In genomic region chr11:64759722-64760719, GRCh38 we compare ENCODE assay signal across 8 cellular contexts. TPM values are rescaled to one million over a fixed set of nuclear protein-coding genes. Genes with fewer than 3 reads are reported as not detected.
DNase-seq lines count a peak whose midpoint lies in the region; ATAC-seq and TF ChIP-seq lines count a peak whose summit lies in the region.

Gene PYGM (minus strand): TSS chr11:64759974. CDS start chr11:64759898, 76 bp downstream.

- peaks cover 33% of the 10 kb centered on the region for H3K27me3 Mint-ChIP-seq in GM23338 (ENCODE audit: insufficient read depth, low read depth, poor library complexity)
- no peaks in the 10 kb centered on the region for H3K27me3 Mint-ChIP-seq in activated T-cell treated with anti-CD3 and anti-CD28 coated beads, Interleukin-2, amount 50 U/mL, for 4 hours (ENCODE audit: low read depth)

- H3K27me3 ChIP-seq in GM23338 (ENCODE audit: insufficient read depth) (no peaks in the 10 kb centered on the region), psoas muscle (ENCODE audit: insufficient read depth in 3 of 3, low read length in 2 of 3) (no peaks in the 10 kb centered on the region)

- peak within 1 kb of the TSS; percentile 38 for H3K4me3 ChIP-seq in GM23338
- peak within 1 kb of the TSS; percentile 74 for H3K4me3 ChIP-seq in psoas muscle

- peaks cover 6% of the 10 kb centered on the region; the same call in 1 of the 2 replicates for H3K36me3 ChIP-seq in GM23338 (ENCODE audit: insufficient read depth)
- peaks cover 6 to 61% of the 10 kb centered on the region in 2 donors for H3K36me3 ChIP-seq in psoas muscle (ENCODE audit: insufficient read depth in 1 of 2, low read depth in 1 of 2)

- intact Hi-C loops in left cardiac atrium (cut with DNase I) = no loop called here
- intact Hi-C loops in psoas muscle (cut with DNase I) = loop anchor here in 1 of 2 donors (2.0 kb wide), 1 partner anchor 17 kb away; no protein-coding TSS in a partner anchor

- H3K4me1 ChIP-seq in GM23338 (ENCODE audit: insufficient read depth) (peaks cover 59% of the 10 kb centered on the region), psoas muscle (peaks cover 94% of the 10 kb centered on the region)

- peak within 1 kb of the TSS; percentile 55 for H3K4me3 Mint-ChIP-seq in GM23338
- H3K4me3 Mint-ChIP-seq in activated T-cell treated with anti-CD3 and anti-CD28 coated beads, Interleukin-2, amount 50 U/mL, for 4 hours = no peak within 1 kb of the TSS

- H3K4me1 Mint-ChIP-seq in GM23338 = peaks cover 64% of the 10 kb centered on the region
- peaks cover 62% of the 10 kb centered on the region for H3K4me1 Mint-ChIP-seq in activated T-cell treated with anti-CD3 and anti-CD28 coated beads, Interleukin-2, amount 50 U/mL, for 4 hours (ENCODE audit: low read depth)

- peak; percentile 57 for ATAC-seq in GM23338
- ATAC-seq in activated T-cell treated with anti-CD3 and anti-CD28 coated beads, Interleukin-2, amount 50 U/mL, for 4 hours = peak; percentile 6 to 12
- ATAC-seq in left cardiac atrium = peak; percentile 83 to 88
- ATAC-seq in psoas muscle = peak; percentile 74 to 77 (median 76)
- no peak for ATAC-seq in GM18858 (IDR thresholded peaks at IDR 0.05; ENCODE audit: unreplicated experiment)
- ATAC-seq in GM18861 (IDR thresholded peaks at IDR 0.05; ENCODE audit: unreplicated experiment) = no peak

- no peaks in the 10 kb centered on the region; the same call in 1 of the 3 replicates for H3K9me3 Mint-ChIP-seq in GM23338
- H3K9me3 Mint-ChIP-seq in activated T-cell treated with anti-CD3 and anti-CD28 coated beads, Interleukin-2, amount 50 U/mL, for 4 hours = no peaks in the 10 kb centered on the region

- DNase-seq in GM23338 (ENCODE audit: low spot score) (peak; percentile 86), left cardiac atrium (peak; percentile 83), psoas muscle (peak; percentile 87 to 94), KG1 (lab: John Stamatoyannopoulos, UW) (no peak)
- DNase-seq in activated T-cell treated with anti-CD3 and anti-CD28 coated beads, Interleukin-2, amount 50 U/mL, for 4 hours = no peak
- DNase-seq in activated CD4-positive, alpha-beta T cell treated with anti-CD3 and anti-CD28 coated beads, Interleukin-2, amount 50 U/mL, for 1 hour = no peak

- TF ChIP-seq CTCF in GM23338 (conservative IDR thresholded peaks at IDR 0.05; ENCODE audit: low read depth in 2 of 2) = no peak
- no peak for TF ChIP-seq CTCF in psoas muscle (IDR thresholded peaks at IDR 0.05)

- H3K4me2 ChIP-seq in GM23338 = peak within 1 kb of the TSS; percentile 49

- H3K27ac ChIP-seq in GM23338 (ENCODE audit: low read depth) (peak within 1 kb of the TSS; percentile 96), psoas muscle (peak within 1 kb of the TSS; percentile 85)

- peaks cover 13% of the 10 kb centered on the region for H4K20me1 ChIP-seq in GM23338 (replicated peaks; ENCODE audit: insufficient read depth)

- H2AFZ ChIP-seq in GM23338 = no peak within 1 kb of the TSS

- H3K27ac Mint-ChIP-seq in GM23338 = peak within 1 kb of the TSS; percentile 89

- H3K36me3 Mint-ChIP-seq in GM23338 (ENCODE audit: low read depth) = peaks cover 28% of the 10 kb centered on the region
- H3K36me3 Mint-ChIP-seq in activated T-cell treated with anti-CD3 and anti-CD28 coated beads, Interleukin-2, amount 50 U/mL, for 4 hours (ENCODE audit: insufficient read depth) = peaks cover 30% of the 10 kb centered on the region

- H3K79me2 ChIP-seq in GM23338 (replicated peaks; ENCODE audit: insufficient read depth) = 0 out of 2 replicates have a peak, but pooled peaks cover 9% of the 10 kb centered on the region

- no peaks in the 10 kb centered on the region for H3K9me2 ChIP-seq in GM23338 (ENCODE audit: insufficient read depth)

- 11 to 21% (median 12%) methylated on average over 22 to 24 of the region's 24 CpGs for WGBS in psoas muscle, 3 donors

- no peaks in the 10 kb centered on the region for H3K9me3 ChIP-seq in psoas muscle

- peaks cover 50% of the 10 kb centered on the region for H3F3A ChIP-seq in GM23338 (replicated peaks; ENCODE audit: low read depth)

TF ChIP-seq in GM23338, 12 proteins besides CTCF, POLR2A, EP300 and RAD21:
- TF ChIP-seq ZNF331 (CRISPR knock-in tag; IDR thresholded peaks at IDR 0.05; ENCODE audit: low read depth) (no peak), POLR2AphosphoS5 (IDR thresholded peaks at IDR 0.05; ENCODE audit: low read depth) (peak; percentile 50; the same call in 1 of the 2 replicates), ETS1 (IDR thresholded peaks at IDR 0.05) (0 out of 2 replicates have a peak, but pooled peaks have one; percentile 7)

RNA-seq across cellular contexts. Expression of gene PYGM, which starts in this region (rescaled TPM):
- 3.9 and 4.4 TPM in 2 replicates for total RNA-seq in GM23338 (2014; rRNA removed; shearing (Covaris generic))
- polyA plus RNA-seq in GM23338 (2016; fragmentation: Nextera tagmentation; extraction: Ambion mirVana) (1.5 and 2.8 TPM in 2 replicates), psoas muscle (1,000 to 10,000 TPM in 2 of 3 donors, 100 to 1,000 TPM in 1; 511 to 1,840 (median 1,729) TPM)
- 1 to 10 TPM; 1.7 to 2.7 (median 2.1) TPM for total RNA-seq in activated T-cell treated with anti-CD3 and anti-CD28 coated beads, Interleukin-2, amount 50 U/mL, for 4 hours
- total RNA-seq in left cardiac atrium (10 to 100 TPM; 31.3 to 48.6 TPM), psoas muscle (1,000 to 10,000 TPM; 1,536 to 2,203 (median 1,794) TPM)

Comparison
In these comparisons a context has a peak if more than half of its experiments do, and no peak if none do; other contexts are left out.
1. RNA of gene PYGM (total RNA-seq): 1,536 to 2,203 TPM in psoas muscle; 31.3 to 48.6 TPM in left cardiac atrium, 3.9 to 4.4 TPM in GM23338 and 1.7 to 2.7 TPM in activated T-cell treated with anti-CD3 and anti-CD28 coated beads, Interleukin-2, amount 50 U/mL, for 4 hours; every median in the first group is over 10 times any median in the second.
2. RNA of gene PYGM (polyA plus RNA-seq): 511 to 1,840 TPM in psoas muscle; 1.5 to 2.8 TPM in GM23338; every median in the first group is over 100 times any median in the second.
3. ATAC-seq: peak in GM23338 (single experiment), activated T-cell treated with anti-CD3 and anti-CD28 coated beads, Interleukin-2, amount 50 U/mL, for 4 hours (2 of 2), left cardiac atrium (2 of 2) and psoas muscle (4 of 4); none in GM18858 (single experiment) and GM18861 (single experiment).
4. DNase-seq: peak in GM23338 (single experiment), left cardiac atrium (single experiment) and psoas muscle (2 of 2); none in activated T-cell treated with anti-CD3 and anti-CD28 coated beads, Interleukin-2, amount 50 U/mL, for 4 hours (single experiment), KG1 (single experiment) and activated CD4-positive, alpha-beta T cell treated with anti-CD3 and anti-CD28 coated beads, Interleukin-2, amount 50 U/mL, for 1 hour (single experiment).